In the genomic region with DNA sequence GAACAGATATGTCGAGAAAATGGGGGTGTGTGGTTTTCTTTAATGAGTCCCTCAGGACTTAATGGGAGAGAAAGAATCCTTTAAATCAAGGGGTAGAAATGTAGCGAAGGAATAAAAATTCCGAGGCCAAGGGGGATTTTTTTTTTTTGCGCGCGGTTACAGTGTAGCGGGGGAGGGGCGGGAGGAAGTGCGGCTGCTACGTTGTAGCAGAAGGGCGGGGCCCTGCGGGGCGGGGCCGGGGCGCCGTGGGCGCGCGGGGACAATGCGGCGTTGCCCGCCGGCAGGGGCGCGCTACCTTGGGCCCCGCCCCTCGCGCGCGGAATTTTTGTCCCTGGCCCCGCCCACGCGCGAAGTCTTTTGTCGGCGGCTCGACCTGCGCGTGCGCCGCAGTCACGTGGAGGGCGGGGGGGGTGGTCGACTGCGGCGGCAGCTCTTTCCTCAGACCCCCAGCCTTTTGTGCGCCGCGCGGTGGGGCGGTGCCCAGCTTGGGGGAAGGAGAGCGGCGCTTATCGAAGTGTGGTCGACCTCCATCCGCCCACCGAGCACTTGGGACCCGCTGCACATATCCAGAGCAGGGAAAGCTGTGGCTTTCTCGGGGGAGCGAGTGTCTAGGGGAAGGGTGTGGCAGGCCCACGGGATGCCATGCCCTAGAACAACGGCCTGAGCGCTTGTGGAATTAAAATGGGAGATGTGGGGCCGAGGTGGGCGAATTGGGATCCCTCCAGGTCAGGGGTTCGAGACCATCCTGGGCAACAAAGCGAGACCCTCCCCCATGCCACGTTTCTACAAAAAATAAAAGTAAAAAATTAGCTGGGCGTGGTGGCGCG, we compare ENCODE assay signal across 8 cellular contexts. TPM values are rescaled to one million over a fixed set of nuclear protein-coding genes. Genes with fewer than 3 reads are reported as not detected.
DNase-seq lines count a peak whose midpoint lies in the region; ATAC-seq and TF ChIP-seq lines count a peak whose summit lies in the region.

No MANE protein-coding gene starts in this region.

- peak overlapping the region; percentile 99 for H3K4me3 Mint-ChIP-seq in activated T-cell treated with anti-CD3 and anti-CD28 coated beads, Interleukin-2, amount 50 U/mL, for 24 hours

- H3K27me3 Mint-ChIP-seq in activated T-cell treated with anti-CD3 and anti-CD28 coated beads, Interleukin-2, amount 50 U/mL, for 24 hours: no peaks in the 10 kb centered on the region

- H3K4me1 ChIP-seq in PC-9 (replicated peaks; ENCODE audit: insufficient read depth): peaks cover 33% of the 10 kb centered on the region
- H3K4me1 ChIP-seq in esophagus (ENCODE audit: control insufficient read depth in 2 of 2, insufficient read depth in 2 of 2, low read length in 1 of 2): peaks cover 2 to 3% of the 10 kb centered on the region in 2 donors
- peaks cover 28% of the 10 kb centered on the region for H3K4me1 ChIP-seq in muscle layer of colon (ENCODE audit: insufficient read depth, low read length)

- no TSS peak for BruUV-seq in PC-9 (replicated peaks; lab: Mats Ljungman, UMichigan)

- H3K9me3 ChIP-seq in PC-9 (ENCODE audit: insufficient read depth, low read depth) (no peaks in the 10 kb centered on the region), esophagus (ENCODE audit: control insufficient read depth in 2 of 2, insufficient read depth in 1 of 2, low read depth in 1 of 2, low read length in 1 of 2) (no peaks in the 10 kb centered on the region), muscle layer of colon (ENCODE audit: low read length) (no peaks in the 10 kb centered on the region)

- DNase-seq in 8988T (peak; percentile 71), KBM-7 (peak; percentile 83), PC-9 (peak; percentile 63 to 94)
- DNase-seq in activated T-cell treated with anti-CD3 and anti-CD28 coated beads, Interleukin-2, amount 50 U/mL, for 24 hours: peak; percentile 97
- peak; percentile 97 for DNase-seq in stimulated activated CD8-positive, alpha-beta memory T cell treated with anti-CD3 and anti-CD28 coated beads, Interleukin-4, amount 100 ng/mL, for 48 hours

- peak overlapping the region; percentile 98 for H3K27ac Mint-ChIP-seq in activated T-cell treated with anti-CD3 and anti-CD28 coated beads, Interleukin-2, amount 50 U/mL, for 24 hours

- peak overlapping the region; percentile 87 for H3K4me2 ChIP-seq in PC-9

- H3K9ac ChIP-seq in muscle layer of colon (ENCODE audit: low read length): peak overlapping the region; percentile 98

- H3K36me3 ChIP-seq in PC-9 (ENCODE audit: low read depth): peaks cover 22% of the 10 kb centered on the region
- peaks cover 2 to 27% of the 10 kb centered on the region in 2 donors for H3K36me3 ChIP-seq in esophagus (ENCODE audit: control insufficient read depth in 2 of 2, insufficient read depth in 2 of 2, low read length in 1 of 2)
- H3K36me3 ChIP-seq in muscle layer of colon (ENCODE audit: insufficient read depth, low read length): peaks cover 33% of the 10 kb centered on the region

- H3K9me2 ChIP-seq in PC-9 (ENCODE audit: insufficient read depth): no peaks in the 10 kb centered on the region

- 0 out of 2 replicates have a peak overlapping the region, but pooled peaks have one; percentile 61 for H2AFZ ChIP-seq in PC-9

- H3K36me3 Mint-ChIP-seq in activated T-cell treated with anti-CD3 and anti-CD28 coated beads, Interleukin-2, amount 50 U/mL, for 24 hours (ENCODE audit: low read depth): peaks cover 84% of the 10 kb centered on the region

- peaks cover 62% of the 10 kb centered on the region for H3K79me2 ChIP-seq in PC-9 (ENCODE audit: low read depth)

- CTCF ChIA-PET in PC-9 (lab: Charles Lee): interaction anchor here (0.6 to 0.9 kb wide), 2 partner anchors 49 to 366 kb away, joined by 3 to 4 read pairs; no protein-coding TSS in a partner anchor

- H3K27ac ChIP-seq in PC-9 (peak overlapping the region; percentile 68), esophagus (ENCODE audit: low read depth in 2 of 2, low read length in 1 of 2) (peak overlapping the region; percentile 95 to 99), muscle layer of colon (ENCODE audit: low read depth, low read length) (peak overlapping the region; percentile 97)

- TF ChIP-seq CTCF in PC-9 (conservative IDR thresholded peaks at IDR 0.05): no peak

- peaks cover 2% of the 10 kb centered on the region for H3K9me3 Mint-ChIP-seq in activated T-cell treated with anti-CD3 and anti-CD28 coated beads, Interleukin-2, amount 50 U/mL, for 24 hours

- peaks cover 56% of the 10 kb centered on the region for H3F3A ChIP-seq in PC-9 (ENCODE audit: insufficient read depth, low read depth)

- peaks cover 61% of the 10 kb centered on the region for H3K4me1 Mint-ChIP-seq in activated T-cell treated with anti-CD3 and anti-CD28 coated beads, Interleukin-2, amount 50 U/mL, for 24 hours (ENCODE audit: low read depth)

- in situ Hi-C loops in KBM-7 (cut with MboI; ENCODE audit: low pct_unique_long_range_greater_than_20kb, low sequenced_read_pairs): loop anchor here (10.0 kb wide), 1 partner anchor 47 kb away; the partner anchor contains the start of gene DHX16

- POLR2A ChIA-PET in PC-9 (lab: Charles Lee; ENCODE audit: unreplicated experiment): interaction anchor here (0.7 to 0.8 kb wide), 2 partner anchors 34 to 124 kb away, joined by 6 to 8 read pairs; no protein-coding TSS in a partner anchor

- peak; percentile 24 for ATAC-seq in GM18867 (IDR thresholded peaks at IDR 0.05; ENCODE audit: unreplicated experiment)

- intact Hi-C loops in PC-9 (cut with micrococcal nuclease; ENCODE audit: unreplicated experiment): loop anchor here (1.0 to 5.0 kb wide), 6 partner anchors 21 to 374 kb away; partner anchors contain the start of genes ATAT1, FLOT1 and RPP21

- H3K27me3 ChIP-seq in PC-9 (ENCODE audit: insufficient read depth, low read depth) (no peaks in the 10 kb centered on the region), esophagus (ENCODE audit: control insufficient read depth in 1 of 2, insufficient read depth in 2 of 2, low read length in 2 of 2) (no peaks in the 10 kb centered on the region), muscle layer of colon (ENCODE audit: control insufficient read depth in 1 of 2, insufficient read depth in 2 of 2, low read length in 2 of 2) (no peaks in the 10 kb centered on the region)

- peak overlapping the region; percentile 85 for H3K4me3 ChIP-seq in PC-9
- H3K4me3 ChIP-seq in esophagus (ENCODE audit: low read depth in 1 of 2, low read length in 2 of 2): peak overlapping the region; percentile 68 to 82
- peak overlapping the region; percentile 80 to 96 for H3K4me3 ChIP-seq in muscle layer of colon (ENCODE audit: low read depth in 1 of 2, low read length in 2 of 2)

- WGBS in esophagus, 2 donors: 1% methylated on average over 68 to 71 of the region's 71 CpGs

- H4K20me1 ChIP-seq in PC-9 (ENCODE audit: insufficient read depth): peaks cover 47% of the 10 kb centered on the region

RNA-seq across cellular contexts. Expression of gene TUBB, which starts 1.3 kb away (rescaled TPM):
- total RNA-seq in PC-9 (2021): 697 and 901 TPM in 2 replicates
- 100 to 1,000 TPM; 142 to 313 TPM for polyA plus RNA-seq in esophagus

RNA-seq across cellular contexts. Expression of gene MDC1, which starts 4.3 kb away (rescaled TPM):
- total RNA-seq in PC-9 (2021): 72.9 and 81.6 TPM in 2 replicates
- polyA plus RNA-seq in esophagus: 1 to 10 TPM; 5.9 to 8.1 TPM

RNA-seq across cellular contexts. Expression of gene FLOT1, which starts 21.1 kb away (rescaled TPM):
- 225 and 234 TPM in 2 replicates for total RNA-seq in PC-9 (2021)
- polyA plus RNA-seq in esophagus: 10 to 100 TPM; 80.9 to 87.0 TPM

RNA-seq across cellular contexts. Expression of gene IER3, which starts 22.9 kb away (rescaled TPM):
- total RNA-seq in PC-9 (2021): 107 and 117 TPM in 2 replicates
- polyA plus RNA-seq in esophagus: 100 to 1,000 TPM; 178 to 187 TPM

RNA-seq across cellular contexts. Expression of gene NRM, which starts 30.6 kb away (rescaled TPM):
- total RNA-seq in PC-9 (2021): 25.8 and 38.3 TPM in 2 replicates
- 10 to 100 TPM; 14.2 to 15.4 TPM for polyA plus RNA-seq in esophagus

Comparison
In these comparisons a context has a peak if more than half of its experiments do, and no peak if none do; other contexts are left out.
1. Peak in every context shown above with its lines: DNase-seq, ATAC-seq, H3K4me3 ChIP-seq and H3K27ac ChIP-seq.